Comparison of ENCODE assay signal across 18 cellular contexts in the genomic region with DNA sequence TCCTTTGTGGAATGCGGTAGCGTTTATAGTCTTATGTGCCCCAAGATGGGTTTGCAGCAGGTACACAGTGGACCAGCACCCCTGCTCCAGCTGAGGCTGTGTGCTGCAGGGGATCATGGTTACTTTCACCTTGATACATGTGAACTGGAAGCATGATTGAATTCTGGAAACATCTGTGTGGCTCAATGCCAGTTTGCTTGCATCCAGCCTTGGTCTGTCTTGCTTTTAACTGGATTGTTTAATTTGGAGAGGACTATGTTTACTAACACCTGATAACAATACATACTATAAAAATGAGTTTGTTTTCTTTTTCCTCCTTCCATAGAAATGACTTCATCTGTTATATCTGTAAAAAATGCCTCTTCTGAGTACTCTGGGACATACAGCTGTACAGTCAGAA. TPM values are rescaled to one million over a fixed set of nuclear protein-coding genes. Genes with fewer than 3 reads are reported as not detected.
DNase-seq lines count a peak whose midpoint lies in the region; TF ChIP-seq lines count a peak whose summit lies in the region.
"Had no signal": no experiment of that assay in that cellular context is flagged by ENCODE, and none has a peak within 500 bp of the region (broad histone marks: within the 10 kb centered on the region; RNA-seq: fewer than 3 reads in every experiment).

No MANE protein-coding gene starts in this region.

- no peaks in the 10 kb centered on the region for H4K20me1 ChIP-seq in smooth muscle cell (ENCODE audit: low read depth)
- H4K20me1 ChIP-seq: BLaER1 had no signal

- H3K36me3 ChIP-seq in esophagus muscularis mucosa (no peaks in the 10 kb centered on the region), smooth muscle cell (ENCODE audit: low read depth) (no peaks in the 10 kb centered on the region), Peyer's patch (peaks cover 0 to 21% (median 0%) of the 10 kb centered on the region in 3 donors)
- H3K36me3 ChIP-seq: BLaER1 had no signal

- TF ChIP-seq POLR2A in esophagus muscularis mucosa (IDR thresholded peaks at IDR 0.05; ENCODE audit: low read depth) (no peak), Peyer's patch (IDR thresholded peaks at IDR 0.05) (no peak)

- H3K27ac ChIP-seq in esophagus muscularis mucosa (replicated peaks in 1 of 4) (no peak overlapping the region), smooth muscle cell (ENCODE audit: low read depth) (no peak overlapping the region), dorsolateral prefrontal cortex (peak overlapping the region in 6 of 59 donors; percentile 3 to 67 (median 20)), Peyer's patch (no peak overlapping the region)
- H3K27ac ChIP-seq: 22Rv1, A549, BLaER1, GM23248, HL-60 had no signal

- peak overlapping the region; percentile 27 for H3K4me2 ChIP-seq in smooth muscle cell
- H3K4me2 ChIP-seq: A549, BLaER1 had no signal

- no peaks in the 10 kb centered on the region for H3F3A ChIP-seq in smooth muscle cell (ENCODE audit: low read depth)

- no peak overlapping the region for H2AFZ ChIP-seq in smooth muscle cell (ENCODE audit: low read depth)
- H2AFZ ChIP-seq: GM23248 had no signal

- H3K4me3 ChIP-seq in esophagus muscularis mucosa (no peak overlapping the region), smooth muscle cell (no peak overlapping the region), dorsolateral prefrontal cortex (no peak overlapping the region), Peyer's patch (no peak overlapping the region)
- H3K4me3 ChIP-seq: A549, BLaER1, GM23248, HAP-1 had no signal

- TF ChIP-seq CTCF in esophagus muscularis mucosa (IDR thresholded peaks at IDR 0.05) (no peak), smooth muscle cell (IDR thresholded peaks at IDR 0.05; ENCODE audit: borderline replicate concordance, insufficient read depth, poor library complexity, severe bottlenecking) (no peak), dorsolateral prefrontal cortex (IDR thresholded peaks at IDR 0.05 in 54 of 56, conservative IDR thresholded peaks at IDR 0.05 in 2 of 56; ENCODE audit: low read depth in 1 of 56, partially characterized antibody in 56 of 56) (no peak), Peyer's patch (IDR thresholded peaks at IDR 0.05) (no peak)

- peak; percentile 23 for DNase-seq in NCI-H345 (lab: John Stamatoyannopoulos, UW)
- DNase-seq in NCI-H345 treated with DMSO at 0.1 percent for 48 hours (lab: John Stamatoyannopoulos, UW; ENCODE audit: unreplicated experiment), result no peak
- DNase-seq in esophagus muscularis mucosa (ENCODE audit: extremely low spot score), result peak; percentile 72
- DNase-seq in smooth muscle cell (lab: John Stamatoyannopoulos, UW; ENCODE audit: unreplicated experiment), result no peak
- no peak for DNase-seq in dorsolateral prefrontal cortex
- no peak for DNase-seq in Peyer's patch
- DNase-seq in activated CD4-positive, CD25-positive, alpha-beta regulatory T cell treated with anti-CD3 and anti-CD28 coated beads, Interleukin-2, amount 50 U/mL, for 72 hours, result no peak
- DNase-seq: CD4-positive, alpha-beta memory T cell; DMS153; DMS79; GDM1; GM23248 had no signal

- H3K79me2 ChIP-seq in smooth muscle cell (ENCODE audit: low read depth), result no peaks in the 10 kb centered on the region

- no peaks in the 10 kb centered on the region for H3K4me1 ChIP-seq in esophagus muscularis mucosa
- no peaks in the 10 kb centered on the region for H3K4me1 ChIP-seq in smooth muscle cell (ENCODE audit: low read depth)
- no peaks in the 10 kb centered on the region for H3K4me1 ChIP-seq in Peyer's patch
- H3K4me1 ChIP-seq: A549, BLaER1, HAP-1 had no signal

- intact Hi-C loops in esophagus muscularis mucosa (cut with DNase I), result no loop called here
- intact Hi-C loops in dorsolateral prefrontal cortex (cut with DNase I), result no loop called here

- no peak overlapping the region for H3K9ac ChIP-seq in smooth muscle cell (ENCODE audit: low read depth)
- H3K9ac ChIP-seq: BLaER1, GM23248 had no signal

- no peak for TF ChIP-seq EP300 in esophagus muscularis mucosa (IDR thresholded peaks at IDR 0.05)

- 97% methylated on average over 2 of the region's 2 CpGs for WGBS in esophagus muscularis mucosa
- 98% methylated on average over 2 of the region's 2 CpGs for WGBS in smooth muscle cell (ENCODE audit: low lambda C conversion rate)

- H3K9me3 ChIP-seq in esophagus muscularis mucosa (no peaks in the 10 kb centered on the region), smooth muscle cell (replicated peaks; ENCODE audit: low read depth) (no peaks in the 10 kb centered on the region), Peyer's patch (no peaks in the 10 kb centered on the region)
- H3K9me3 ChIP-seq: A549, BLaER1, HAP-1 had no signal

- H3K27me3 ChIP-seq in esophagus muscularis mucosa (no peaks in the 10 kb centered on the region), smooth muscle cell (ENCODE audit: low read depth) (no peaks in the 10 kb centered on the region), dorsolateral prefrontal cortex (no peaks in the 10 kb centered on the region), Peyer's patch (no peaks in the 10 kb centered on the region)
- H3K27me3 ChIP-seq: BLaER1 had no signal

RNA-seq across cellular contexts. Expression of a gene that starts 47.5 kb away (rescaled TPM):
- 1 to 10 TPM in 2 of 4 donors, under 1 TPM in 2; 0.33 to 1.4 (median 0.82) TPM for total RNA-seq in esophagus muscularis mucosa
- 42.0 and 55.2 TPM in 2 replicates for total RNA-seq in smooth muscle cell
- 19.5 and 26.2 TPM in 2 replicates for polyA plus RNA-seq in smooth muscle cell
- 10 to 100 TPM in 116 of 120 experiments, 1 to 10 TPM in 4; 5.7 to 28.6 (median 17.8) TPM for total RNA-seq in dorsolateral prefrontal cortex
- total RNA-seq in Peyer's patch, result 100 to 1,000 TPM in 3 of 4 donors, 1 to 10 TPM in 1; 5.0 to 198 (median 106) TPM
- total RNA-seq: GM23248 had no signal
- polyA plus RNA-seq: CD14-positive monocyte had no signal

RNA-seq across cellular contexts. Expression of a gene that starts 52.3 kb away (rescaled TPM):
- total RNA-seq in esophagus muscularis mucosa (10 to 100 TPM; 17.2 to 44.2 (median 34.1) TPM), smooth muscle cell (119 and 145 TPM in 2 replicates), dorsolateral prefrontal cortex (10 to 100 TPM in 75 of 120 experiments, 1 to 10 TPM in 45; 4.1 to 28.8 (median 11.0) TPM), Peyer's patch (10 to 100 TPM in 3 of 4 donors, 1 to 10 TPM in 1; 9.9 to 16.5 (median 14.9) TPM)
- polyA plus RNA-seq in smooth muscle cell, result 99.1 and 103 TPM in 2 replicates

Comparison
In these comparisons a context has a peak if more than half of its experiments do, and no peak if none do; other contexts are left out.
1. DNase-seq: peak in NCI-H345 (single experiment) and esophagus muscularis mucosa (single experiment); none in NCI-H345 treated with DMSO at 0.1 percent for 48 hours (single experiment), smooth muscle cell (single experiment), dorsolateral prefrontal cortex (0 of 10), Peyer's patch (0 of 3) and activated CD4-positive, CD25-positive, alpha-beta regulatory T cell treated with anti-CD3 and anti-CD28 coated beads, Interleukin-2, amount 50 U/mL, for 72 hours (single experiment).